Comparison of ENCODE assay signal across 14 cellular contexts in the genomic region with DNA sequence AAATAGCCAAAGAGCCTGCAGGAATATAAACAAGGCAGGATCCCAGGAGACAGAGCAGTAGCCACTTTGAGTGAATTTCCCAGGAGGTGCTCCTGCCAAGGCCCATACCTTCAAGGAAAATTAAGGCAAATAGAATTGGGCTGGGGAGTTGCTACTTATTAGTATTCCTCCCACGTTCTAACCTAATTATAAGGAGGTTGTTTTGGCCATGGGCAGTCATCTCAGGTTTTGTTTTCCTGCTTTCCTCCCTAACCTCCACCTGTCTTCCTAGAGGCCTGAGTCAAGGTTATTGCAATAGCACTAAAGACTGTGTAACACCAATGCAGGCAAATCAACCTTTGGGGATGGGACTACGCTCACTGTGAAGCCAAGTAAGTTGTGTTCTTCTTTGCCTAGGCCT.
DNase-seq lines count a peak whose midpoint lies in the region; TF ChIP-seq lines count a peak whose summit lies in the region.
"Had no signal": no experiment of that assay in that cellular context is flagged by ENCODE, and none has a peak within 500 bp of the region (broad histone marks: within the 10 kb centered on the region; RNA-seq: fewer than 3 reads in every experiment).

No MANE protein-coding gene starts in this region.

- H3K27ac Mint-ChIP-seq in T-helper 2 cell treated with Interferon-gamma antibody and Interleukin-4, amounts not matched to agents 5 μg/mL and 100 μg/mL, for 36 hours = peak overlapping the region; percentile 95
- peak overlapping the region; percentile 70 for H3K27ac Mint-ChIP-seq in chondrocyte (ENCODE audit: unreplicated experiment)
- H3K27ac Mint-ChIP-seq: HFFc6 had no signal

- H3K79me2 ChIP-seq in OCI-LY3 (ENCODE audit: low read length) = no peaks in the 10 kb centered on the region

- no peak for TF ChIP-seq CTCF in OCI-LY3 (IDR thresholded peaks at IDR 0.05; ENCODE audit: low read depth, low read length)
- TF ChIP-seq CTCF in chondrocyte (IDR thresholded peaks at IDR 0.05) = no peak
- TF ChIP-seq CTCF in spleen (IDR thresholded peaks at IDR 0.05 in 8 of 11, conservative IDR thresholded peaks at IDR 0.05 in 3 of 11) = no peak

- no peak overlapping the region; the same call in 1 of the 2 replicates for H3K4me3 ChIP-seq in OCI-LY3 (ENCODE audit: low read length)
- peak overlapping the region in 2 of 8 donors; percentile 9 to 51 for H3K4me3 ChIP-seq in spleen

- peak overlapping the region; percentile 86 for H3K4me3 Mint-ChIP-seq in T-helper 2 cell treated with Interferon-gamma antibody and Interleukin-4, amounts not matched to agents 5 μg/mL and 100 μg/mL, for 36 hours
- H3K4me3 Mint-ChIP-seq in chondrocyte (ENCODE audit: unreplicated experiment) = no peak overlapping the region
- H3K4me3 Mint-ChIP-seq: HFFc6 had no signal

- no peak for TF ChIP-seq POLR2A in spleen (IDR thresholded peaks at IDR 0.05)

- H3K36me3 Mint-ChIP-seq in T-helper 2 cell treated with Interferon-gamma antibody and Interleukin-4, amounts not matched to agents 5 μg/mL and 100 μg/mL, for 36 hours (ENCODE audit: low read depth) = peaks cover 89% of the 10 kb centered on the region
- H3K36me3 Mint-ChIP-seq in chondrocyte (ENCODE audit: low read depth) = no peaks in the 10 kb centered on the region

- no peak overlapping the region for H2AFZ ChIP-seq in OCI-LY3 (ENCODE audit: low read depth, low read length)

- intact Hi-C loops in spleen (cut with DNase I; ENCODE audit: low total_unique reads) = no loop called here

- no peaks in the 10 kb centered on the region for H3K9me3 ChIP-seq in OCI-LY3 (ENCODE audit: insufficient read depth, low read length)
- H3K9me3 ChIP-seq in spleen = no peaks in the 10 kb centered on the region

- H3K4me2 ChIP-seq in OCI-LY3 (ENCODE audit: low read length) = peak overlapping the region; percentile 55

- no peak for DNase-seq in T-helper 2 cell treated with Interferon-gamma antibody and Interleukin-4, amounts not matched to agents 5 μg/mL and 100 μg/mL, for 36 hours (ENCODE audit: low spot score)
- no peak for DNase-seq in T-helper 2 cell
- DNase-seq in chondrocyte (ENCODE audit: low spot score) = no peak
- DNase-seq in spleen = no peak
- DNase-seq in hypothalamus (lab: John Stamatoyannopoulos, UW) = no peak
- no peak for DNase-seq in NCI-H1048 (lab: John Stamatoyannopoulos, UW)
- DNase-seq in NCI-H226 = no peak
- DNase-seq: 8988T; activated CD4-positive, alpha-beta T cell treated with anti-CD3 and anti-CD28 coated beads, Interleukin-2, amount 50 U/mL, for 48 hours; Calu3; effector CD4-positive, alpha-beta T cell; foreskin fibroblast; HFFc6 had no signal

- H3K27me3 Mint-ChIP-seq in T-helper 2 cell treated with Interferon-gamma antibody and Interleukin-4, amounts not matched to agents 5 μg/mL and 100 μg/mL, for 36 hours (ENCODE audit: low read depth) = no peaks in the 10 kb centered on the region
- no peaks in the 10 kb centered on the region for H3K27me3 Mint-ChIP-seq in chondrocyte (ENCODE audit: low read depth)

- H3K27ac ChIP-seq in OCI-LY3 (ENCODE audit: low read length) = peak overlapping the region; percentile 66
- peak overlapping the region in 5 of 8 donors; percentile 39 to 90 (median 80) for H3K27ac ChIP-seq in spleen

- no peaks in the 10 kb centered on the region for H3K9me3 Mint-ChIP-seq in T-helper 2 cell treated with Interferon-gamma antibody and Interleukin-4, amounts not matched to agents 5 μg/mL and 100 μg/mL, for 36 hours
- no peaks in the 10 kb centered on the region for H3K9me3 Mint-ChIP-seq in chondrocyte (ENCODE audit: low read depth)
- H3K9me3 Mint-ChIP-seq: HFFc6 had no signal

- H3K27me3 ChIP-seq in OCI-LY3 (ENCODE audit: low read depth, low read length) (no peaks in the 10 kb centered on the region), spleen (replicated peaks in 1 of 7) (no peaks in the 10 kb centered on the region)

- no peaks in the 10 kb centered on the region for H3K36me3 ChIP-seq in OCI-LY3 (replicated peaks; ENCODE audit: low read depth, low read length)
- H3K36me3 ChIP-seq in spleen = no peaks in the 10 kb centered on the region

- H3K4me1 ChIP-seq in OCI-LY3 (ENCODE audit: low read length) = peaks cover 90% of the 10 kb centered on the region
- peaks cover 43 to 100% (median 80%) of the 10 kb centered on the region in 6 donors for H3K4me1 ChIP-seq in spleen

- no peaks in the 10 kb centered on the region for H4K20me1 ChIP-seq in OCI-LY3 (ENCODE audit: insufficient read depth, low read length)

- WGBS in spleen, 5 donors = 67 to 80% (median 73%) methylated on average over 2 of the region's 2 CpGs

- H3K9ac ChIP-seq in OCI-LY3 (ENCODE audit: low read length) = no peak overlapping the region

- H3K4me1 Mint-ChIP-seq in T-helper 2 cell treated with Interferon-gamma antibody and Interleukin-4, amounts not matched to agents 5 μg/mL and 100 μg/mL, for 36 hours (ENCODE audit: low read depth) = peaks cover 76% of the 10 kb centered on the region
- H3K4me1 Mint-ChIP-seq in chondrocyte (ENCODE audit: low read depth) = peaks cover 72% of the 10 kb centered on the region
